ENCODE assay signal across 10 cellular contexts in the genomic region with DNA sequence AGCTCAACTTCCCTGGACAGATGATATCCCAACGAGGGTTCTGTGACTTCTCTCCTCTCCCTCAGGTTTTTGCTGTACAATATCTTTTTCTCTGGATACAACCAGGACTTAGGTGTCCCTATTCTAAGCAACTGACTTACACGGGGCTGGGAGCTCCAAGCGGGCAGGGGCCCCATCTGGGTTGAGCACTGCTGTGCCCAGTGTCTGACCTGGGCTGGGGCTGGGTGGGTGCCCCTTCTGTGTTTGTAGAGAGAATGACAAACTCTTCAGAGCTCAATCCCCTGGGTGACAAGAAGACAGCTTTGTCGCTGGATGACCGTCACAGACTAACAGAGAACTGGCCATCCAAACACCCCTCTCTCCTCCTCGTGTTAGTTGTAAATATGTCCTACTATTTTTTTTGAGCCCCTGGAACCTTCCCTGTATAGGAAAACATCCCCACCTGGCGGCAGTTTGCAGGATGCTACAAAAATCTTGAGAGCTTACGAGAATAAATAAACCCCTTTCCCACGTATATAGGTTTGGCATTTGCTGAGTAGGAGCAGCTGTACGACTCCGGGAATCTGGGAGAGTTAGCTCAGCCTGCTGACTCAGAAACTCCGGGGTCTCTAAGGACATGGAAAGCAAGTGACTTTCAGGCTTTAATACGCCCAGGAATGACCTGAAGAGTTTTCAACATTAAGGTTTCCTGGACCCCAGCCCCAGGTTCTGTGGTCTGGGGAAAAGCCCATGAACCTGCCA. TPM values are rescaled to one million over a fixed set of nuclear protein-coding genes. Genes with fewer than 3 reads are reported as not detected.
DNase-seq lines count a peak whose midpoint lies in the region; ATAC-seq, FAIRE-seq and TF ChIP-seq lines count a peak whose summit lies in the region.
"Had no signal": no experiment of that assay in that cellular context is flagged by ENCODE, and none has a peak within 500 bp of the region (broad histone marks: within the 10 kb centered on the region; RNA-seq: fewer than 3 reads in every experiment).

No MANE protein-coding gene starts in this region.

- intact Hi-C loops in Panc1 (cut with micrococcal nuclease; ENCODE audit: unreplicated experiment): loop anchor here (5.0 kb wide), 1 partner anchor 34 kb away; no protein-coding TSS in a partner anchor
- intact Hi-C loops in sciatic nerve (cut with DNase I): no loop called here

- BruUV-seq in Panc1 (replicated peaks; lab: Mats Ljungman, UMichigan): no TSS peak

- TF ChIP-seq POLR2A in H54 (IDR thresholded peaks at IDR 0.05; ENCODE audit: low read depth, low read length): no peak

- H3K36me3 ChIP-seq in Panc1 (ENCODE audit: control insufficient read depth, insufficient read depth, low read length): no peaks in the 10 kb centered on the region

- ATAC-seq in Panc1 (peak; percentile 71), sciatic nerve (peak; percentile 17), GM19452 (IDR thresholded peaks at IDR 0.05; ENCODE audit: unreplicated experiment) (no peak), GM21576 (IDR thresholded peaks at IDR 0.05; ENCODE audit: unreplicated experiment) (no peak)

- TF ChIP-seq CTCF in Panc1 (IDR thresholded peaks at IDR 0.05): peak; percentile 75

- no peaks in the 10 kb centered on the region for H3K4me1 ChIP-seq in Panc1 (ENCODE audit: control insufficient read depth, insufficient read depth, low read length)

- H3K9me3 ChIP-seq in Panc1 (ENCODE audit: control insufficient read depth, insufficient read depth, low read depth, low read length): no peaks in the 10 kb centered on the region

- no peak overlapping the region for H3K4me3 ChIP-seq in Panc1 (ENCODE audit: low read depth in 2 of 2, low read length in 2 of 2)

- peaks cover 12% of the 10 kb centered on the region for H3K27me3 ChIP-seq in Panc1 (ENCODE audit: control insufficient read depth, insufficient read depth, low read length)

- DNase-seq in H54 (ENCODE audit: insufficient read length, low spot score) (peak; percentile 66), Panc1 (ENCODE audit: low read depth, low spot score) (no peak), fibroblast of the conjunctiva (ENCODE audit: low read depth) (peak; percentile 71), sciatic nerve (ENCODE audit: low spot score) (no peak), DMS153 (lab: John Stamatoyannopoulos, UW) (no peak), NCI-H128 (lab: John Stamatoyannopoulos, UW; ENCODE audit: unreplicated experiment) (no peak)
- DNase-seq: GOT3; stimulated activated naive CD4-positive, alpha-beta T cell had no signal

- FAIRE-seq in H54 (lab: Jason Lieb, UNC): no peak

- CTCF ChIA-PET in Panc1 (lab: Charles Lee): interaction anchor here (0.6 kb wide), 2 partner anchors 79 to 106 kb away, joined by 4 to 12 read pairs; no protein-coding TSS in a partner anchor

- in situ Hi-C loops in Panc1 (cut with HindIII; ENCODE audit: low pct_unique_long_range_greater_than_20kb, low sequenced_read_pairs): no loop called here

- POLR2A ChIA-PET in Panc1 (lab: Charles Lee): no interaction called here

- no peak overlapping the region for H3K27ac ChIP-seq in Panc1 (ENCODE audit: low read length)

RNA-seq across cellular contexts. Expression of gene RCVRN, which starts 23.7 kb away (rescaled TPM):
- total RNA-seq in Panc1 (2021; ENCODE audit: unreplicated experiment) (not detected), sciatic nerve (1.0 TPM)
- not detected for polyA plus RNA-seq in Panc1 (2012; ENCODE audit: insufficient read length)

Comparison
In these comparisons a context has a peak if more than half of its experiments do, and no peak if none do; other contexts are left out.
1. DNase-seq: peak in H54 (single experiment) and fibroblast of the conjunctiva (single experiment); none in Panc1 (single experiment), sciatic nerve (single experiment), DMS153 (single experiment) and NCI-H128 (single experiment).
2. ATAC-seq: peak in Panc1 (single experiment) and sciatic nerve (single experiment); none in GM19452 (single experiment) and GM21576 (single experiment).